In genomic region chr9:101533334-101534187, GRCh38 we compare ENCODE assay signal across 1 cellular context.
TF ChIP-seq lines count a peak whose summit lies in the region.

A gene with protein sequence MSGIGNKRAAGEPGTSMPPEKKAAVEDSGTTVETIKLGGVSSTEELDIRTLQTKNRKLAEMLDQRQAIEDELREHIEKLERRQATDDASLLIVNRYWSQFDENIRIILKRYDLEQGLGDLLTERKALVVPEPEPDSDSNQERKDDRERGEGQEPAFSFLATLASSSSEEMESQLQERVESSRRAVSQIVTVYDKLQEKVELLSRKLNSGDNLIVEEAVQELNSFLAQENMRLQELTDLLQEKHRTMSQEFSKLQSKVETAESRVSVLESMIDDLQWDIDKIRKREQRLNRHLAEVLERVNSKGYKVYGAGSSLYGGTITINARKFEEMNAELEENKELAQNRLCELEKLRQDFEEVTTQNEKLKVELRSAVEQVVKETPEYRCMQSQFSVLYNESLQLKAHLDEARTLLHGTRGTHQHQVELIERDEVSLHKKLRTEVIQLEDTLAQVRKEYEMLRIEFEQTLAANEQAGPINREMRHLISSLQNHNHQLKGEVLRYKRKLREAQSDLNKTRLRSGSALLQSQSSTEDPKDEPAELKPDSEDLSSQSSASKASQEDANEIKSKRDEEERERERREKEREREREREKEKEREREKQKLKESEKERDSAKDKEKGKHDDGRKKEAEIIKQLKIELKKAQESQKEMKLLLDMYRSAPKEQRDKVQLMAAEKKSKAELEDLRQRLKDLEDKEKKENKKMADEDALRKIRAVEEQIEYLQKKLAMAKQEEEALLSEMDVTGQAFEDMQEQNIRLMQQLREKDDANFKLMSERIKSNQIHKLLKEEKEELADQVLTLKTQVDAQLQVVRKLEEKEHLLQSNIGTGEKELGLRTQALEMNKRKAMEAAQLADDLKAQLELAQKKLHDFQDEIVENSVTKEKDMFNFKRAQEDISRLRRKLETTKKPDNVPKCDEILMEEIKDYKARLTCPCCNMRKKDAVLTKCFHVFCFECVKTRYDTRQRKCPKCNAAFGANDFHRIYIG (plus strand): TSS chr9:101533853. CDS start chr9:101535424, 1,571 bp downstream.

TF ChIP-seq in HepG2, 621 proteins besides CTCF, POLR2A, EP300 and RAD21 (continued from another document and continues in another):
- TF ChIP-seq FOXJ3 (CRISPR knock-in tag; IDR thresholded peaks at IDR 0.05; ENCODE audit: borderline replicate concordance): no peak
- TF ChIP-seq ZKSCAN1 (IDR thresholded peaks at IDR 0.05; ENCODE audit: low read length): no peak
- no peak for TF ChIP-seq ATF7 (IDR thresholded peaks at IDR 0.05)
- TF ChIP-seq ATF7 (CRISPR knock-in tag; IDR thresholded peaks at IDR 0.05): no peak
- TF ChIP-seq, protein P1, sequence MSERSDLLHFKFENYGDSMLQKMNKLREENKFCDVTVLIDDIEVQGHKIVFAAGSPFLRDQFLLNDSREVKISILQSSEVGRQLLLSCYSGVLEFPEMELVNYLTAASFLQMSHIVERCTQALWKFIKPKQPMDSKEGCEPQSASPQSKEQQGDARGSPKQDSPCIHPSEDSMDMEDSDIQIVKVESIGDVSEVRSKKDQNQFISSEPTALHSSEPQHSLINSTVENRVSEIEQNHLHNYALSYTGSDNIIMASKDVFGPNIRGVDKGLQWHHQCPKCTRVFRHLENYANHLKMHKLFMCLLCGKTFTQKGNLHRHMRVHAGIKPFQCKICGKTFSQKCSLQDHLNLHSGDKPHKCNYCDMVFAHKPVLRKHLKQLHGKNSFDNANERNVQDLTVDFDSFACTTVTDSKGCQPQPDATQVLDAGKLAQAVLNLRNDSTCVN (CRISPR knock-in tag; IDR thresholded peaks at IDR 0.05; ENCODE audit: borderline replicate concordance): no peak
- peak; percentile 67; the same call in 1 of the 2 replicates for TF ChIP-seq ZBTB20 (CRISPR knock-in tag; IDR thresholded peaks at IDR 0.05; ENCODE audit: borderline replicate concordance, low read depth)
- TF ChIP-seq ZNF253 (CRISPR knock-in tag; IDR thresholded peaks at IDR 0.05; ENCODE audit: borderline replicate concordance): no peak
- no peak for TF ChIP-seq CC2D1A (CRISPR knock-in tag; IDR thresholded peaks at IDR 0.05)
- TF ChIP-seq GFI1 (CRISPR knock-in tag; IDR thresholded peaks at IDR 0.05; ENCODE audit: borderline replicate concordance): peak; percentile 71; the same call in 1 of the 2 replicates
- TF ChIP-seq CREM (IDR thresholded peaks at IDR 0.05): peak; percentile 98
- TF ChIP-seq CREM (CRISPR knock-in tag; IDR thresholded peaks at IDR 0.05): peak; percentile 40; the same call in 1 of the 2 replicates
- 0 out of 2 replicates have a peak, but pooled peaks have one; percentile 18 for TF ChIP-seq ZNF572 (CRISPR knock-in tag; IDR thresholded peaks at IDR 0.05)
- TF ChIP-seq POLR2AphosphoS5 (IDR thresholded peaks at IDR 0.05; ENCODE audit: low read depth, low read length): peak; percentile 74
- TF ChIP-seq CREB1 (IDR thresholded peaks at IDR 0.05): peak; percentile 94
- peak; percentile 99 for TF ChIP-seq CREB1 (CRISPR knock-in tag; IDR thresholded peaks at IDR 0.05)
- TF ChIP-seq SP4 (CRISPR knock-in tag; IDR thresholded peaks at IDR 0.05): peak; percentile 91
- TF ChIP-seq RFX1 (IDR thresholded peaks at IDR 0.05): peak; percentile 81
- peak; percentile 88 for TF ChIP-seq ZNF687 (CRISPR knock-in tag; IDR thresholded peaks at IDR 0.05)
- peak; percentile 41; the same call in 1 of the 2 replicates for TF ChIP-seq HDAC1 (CRISPR knock-in tag; IDR thresholded peaks at IDR 0.05)
- TF ChIP-seq TSC22D2 (CRISPR knock-in tag; IDR thresholded peaks at IDR 0.05; ENCODE audit: borderline replicate concordance): no peak
- TF ChIP-seq PHF20 (CRISPR knock-in tag; IDR thresholded peaks at IDR 0.05): peak; percentile 85
- no peak; the same call in 1 of the 2 replicates for TF ChIP-seq ZSCAN29 (CRISPR knock-in tag; conservative IDR thresholded peaks at IDR 0.05)
- TF ChIP-seq JDP2 (CRISPR knock-in tag; IDR thresholded peaks at IDR 0.05; ENCODE audit: borderline replicate concordance): no peak
- TF ChIP-seq ADNP (CRISPR knock-in tag; IDR thresholded peaks at IDR 0.05): no peak
- TF ChIP-seq ZNF101 (CRISPR knock-in tag; IDR thresholded peaks at IDR 0.05; ENCODE audit: borderline replicate concordance, low read depth): no peak
- 0 out of 2 replicates have a peak, but pooled peaks have one; percentile 33 for TF ChIP-seq ZMYM2 (CRISPR knock-in tag; IDR thresholded peaks at IDR 0.05)
- TF ChIP-seq ZNF619 (CRISPR knock-in tag; IDR thresholded peaks at IDR 0.05): peak; percentile 80; the same call in 1 of the 2 replicates
- TF ChIP-seq THYN1 (CRISPR knock-in tag; IDR thresholded peaks at IDR 0.05; ENCODE audit: borderline replicate concordance, low read depth): 0 out of 2 replicates have a peak, but pooled peaks have one; percentile 59
- TF ChIP-seq AKNA (CRISPR knock-in tag; IDR thresholded peaks at IDR 0.05; ENCODE audit: borderline replicate concordance): no peak
- TF ChIP-seq, protein P2, sequence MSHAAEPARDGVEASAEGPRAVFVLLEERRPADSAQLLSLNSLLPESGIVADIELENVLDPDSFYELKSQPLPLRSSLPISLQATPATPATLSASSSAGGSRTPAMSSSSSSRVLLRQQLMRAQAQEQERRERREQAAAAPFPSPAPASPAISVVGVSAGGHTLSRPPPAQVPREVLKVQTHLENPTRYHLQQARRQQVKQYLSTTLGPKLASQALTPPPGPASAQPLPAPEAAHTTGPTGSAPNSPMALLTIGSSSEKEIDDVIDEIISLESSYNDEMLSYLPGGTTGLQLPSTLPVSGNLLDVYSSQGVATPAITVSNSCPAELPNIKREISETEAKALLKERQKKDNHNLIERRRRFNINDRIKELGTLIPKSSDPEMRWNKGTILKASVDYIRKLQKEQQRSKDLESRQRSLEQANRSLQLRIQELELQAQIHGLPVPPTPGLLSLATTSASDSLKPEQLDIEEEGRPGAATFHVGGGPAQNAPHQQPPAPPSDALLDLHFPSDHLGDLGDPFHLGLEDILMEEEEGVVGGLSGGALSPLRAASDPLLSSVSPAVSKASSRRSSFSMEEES (CRISPR knock-in tag; IDR thresholded peaks at IDR 0.05): 0 out of 2 replicates have a peak, but pooled peaks have one; percentile 29
- no peak for TF ChIP-seq HNRNPH1 (optimal IDR thresholded peaks at IDR 0.05; ENCODE audit: low read depth, low read length)
- peak; percentile 96 for TF ChIP-seq ZNF230 (CRISPR knock-in tag; IDR thresholded peaks at IDR 0.05)
- TF ChIP-seq, protein P3, sequence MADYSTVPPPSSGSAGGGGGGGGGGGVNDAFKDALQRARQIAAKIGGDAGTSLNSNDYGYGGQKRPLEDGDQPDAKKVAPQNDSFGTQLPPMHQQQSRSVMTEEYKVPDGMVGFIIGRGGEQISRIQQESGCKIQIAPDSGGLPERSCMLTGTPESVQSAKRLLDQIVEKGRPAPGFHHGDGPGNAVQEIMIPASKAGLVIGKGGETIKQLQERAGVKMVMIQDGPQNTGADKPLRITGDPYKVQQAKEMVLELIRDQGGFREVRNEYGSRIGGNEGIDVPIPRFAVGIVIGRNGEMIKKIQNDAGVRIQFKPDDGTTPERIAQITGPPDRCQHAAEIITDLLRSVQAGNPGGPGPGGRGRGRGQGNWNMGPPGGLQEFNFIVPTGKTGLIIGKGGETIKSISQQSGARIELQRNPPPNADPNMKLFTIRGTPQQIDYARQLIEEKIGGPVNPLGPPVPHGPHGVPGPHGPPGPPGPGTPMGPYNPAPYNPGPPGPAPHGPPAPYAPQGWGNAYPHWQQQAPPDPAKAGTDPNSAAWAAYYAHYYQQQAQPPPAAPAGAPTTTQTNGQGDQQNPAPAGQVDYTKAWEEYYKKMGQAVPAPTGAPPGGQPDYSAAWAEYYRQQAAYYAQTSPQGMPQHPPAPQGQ (CRISPR knock-in tag; IDR thresholded peaks at IDR 0.05; ENCODE audit: borderline replicate concordance): no peak
- TF ChIP-seq ZFX (CRISPR knock-in tag; IDR thresholded peaks at IDR 0.05; ENCODE audit: low read depth): peak; percentile 94
- TF ChIP-seq KDM5A (IDR thresholded peaks at IDR 0.05; ENCODE audit: borderline replicate concordance, low read length): peak; percentile 73; the same call in 1 of the 2 replicates
- TF ChIP-seq, protein P4, sequence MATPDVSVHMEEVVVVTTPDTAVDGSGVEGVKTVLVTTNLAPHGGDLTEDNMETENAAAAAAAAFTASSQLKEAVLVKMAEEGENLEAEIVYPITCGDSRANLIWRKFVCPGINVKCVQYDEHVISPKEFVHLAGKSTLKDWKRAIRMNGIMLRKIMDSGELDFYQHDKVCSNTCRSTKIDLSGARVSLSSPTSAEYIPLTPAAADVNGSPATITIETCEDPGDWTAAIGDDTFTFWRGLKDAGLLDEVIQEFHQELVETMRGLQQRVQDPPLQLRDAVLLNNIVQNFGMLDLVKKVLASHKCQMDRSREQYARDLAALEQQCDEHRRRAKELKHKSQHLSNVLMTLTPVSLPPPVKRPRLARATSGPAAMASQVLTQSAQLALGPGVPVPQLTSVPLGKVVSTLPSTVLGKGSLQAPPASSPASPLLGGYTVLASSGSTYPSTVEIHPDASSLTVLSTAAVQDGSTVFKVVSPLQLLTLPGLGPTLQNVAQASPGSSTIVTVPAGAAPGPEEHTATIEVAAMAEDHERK (CRISPR knock-in tag; IDR thresholded peaks at IDR 0.05; ENCODE audit: low read depth): no peak
- TF ChIP-seq ZNF776 (CRISPR knock-in tag; IDR thresholded peaks at IDR 0.05): no peak
- no peak for TF ChIP-seq ZNF251 (CRISPR knock-in tag; IDR thresholded peaks at IDR 0.05)
- TF ChIP-seq ZNF850 (CRISPR knock-in tag; conservative IDR thresholded peaks at IDR 0.05): no peak
- TF ChIP-seq, protein P5, sequence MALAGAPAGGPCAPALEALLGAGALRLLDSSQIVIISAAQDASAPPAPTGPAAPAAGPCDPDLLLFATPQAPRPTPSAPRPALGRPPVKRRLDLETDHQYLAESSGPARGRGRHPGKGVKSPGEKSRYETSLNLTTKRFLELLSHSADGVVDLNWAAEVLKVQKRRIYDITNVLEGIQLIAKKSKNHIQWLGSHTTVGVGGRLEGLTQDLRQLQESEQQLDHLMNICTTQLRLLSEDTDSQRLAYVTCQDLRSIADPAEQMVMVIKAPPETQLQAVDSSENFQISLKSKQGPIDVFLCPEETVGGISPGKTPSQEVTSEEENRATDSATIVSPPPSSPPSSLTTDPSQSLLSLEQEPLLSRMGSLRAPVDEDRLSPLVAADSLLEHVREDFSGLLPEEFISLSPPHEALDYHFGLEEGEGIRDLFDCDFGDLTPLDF (CRISPR knock-in tag; IDR thresholded peaks at IDR 0.05): peak; percentile 84
- peak; percentile 86 for TF ChIP-seq NFYB (CRISPR knock-in tag; IDR thresholded peaks at IDR 0.05)
- peak; percentile 79 for TF ChIP-seq BHLHE40 (IDR thresholded peaks at IDR 0.05; ENCODE audit: low read length)
- TF ChIP-seq FOXK1 (CRISPR knock-in tag; IDR thresholded peaks at IDR 0.05; ENCODE audit: borderline replicate concordance, low read depth): peak; percentile 66; the same call in 1 of the 2 replicates
- TF ChIP-seq ZNF24 (IDR thresholded peaks at IDR 0.05): peak; percentile 32; the same call in 1 of the 2 replicates
